ENCODE assay signal across 9 cellular contexts in genomic region chr2:109217362-109218086, GRCh38.
DNase-seq lines count a peak whose midpoint lies in the region; ATAC-seq lines count a peak whose summit lies in the region.
"Had no signal": no experiment of that assay in that cellular context is flagged by ENCODE, and none has a peak within 500 bp of the region (broad histone marks: within the 10 kb centered on the region; RNA-seq: fewer than 3 reads in every experiment).

No MANE protein-coding gene starts in this region.

- H3K27ac ChIP-seq in substantia nigra (ENCODE audit: low read depth, low read length, poor library complexity, severe bottlenecking) = peak overlapping the region; percentile 68

- no peaks in the 10 kb centered on the region for H3K36me3 Mint-ChIP-seq in activated T-cell treated with anti-CD3 and anti-CD28 coated beads, Interleukin-2, amount 50 U/mL, for 24 hours (ENCODE audit: low read depth)

- H3K4me3 Mint-ChIP-seq in activated T-cell treated with anti-CD3 and anti-CD28 coated beads, Interleukin-2, amount 50 U/mL, for 24 hours = peak overlapping the region; percentile 28

- H3K27me3 Mint-ChIP-seq in activated T-cell treated with anti-CD3 and anti-CD28 coated beads, Interleukin-2, amount 50 U/mL, for 24 hours = peaks cover 70% of the 10 kb centered on the region

- DNase-seq in activated T-cell treated with anti-CD3 and anti-CD28 coated beads, Interleukin-2, amount 50 U/mL, for 24 hours = no peak
- DNase-seq in activated T-cell treated with anti-CD3 and anti-CD28 coated beads, Interleukin-2, amount 50 U/mL, for 1 hour = no peak
- DNase-seq in SW480 (ENCODE audit: low spot score) = peak; percentile 72
- peak; percentile 81 for DNase-seq in fibroblast of peridontal ligament (ENCODE audit: extremely low read depth)
- peak in 2 of 49 donors; percentile 33 to 36 for DNase-seq in substantia nigra (lab: John Stamatoyannopoulos, UW)
- no peak for DNase-seq in SIG-M5 treated with dmso at 0.1 percent for 504 hours (lab: John Stamatoyannopoulos, UW; ENCODE audit: unreplicated experiment)
- DNase-seq: heart right ventricle had no signal

- H3K4me1 Mint-ChIP-seq in activated T-cell treated with anti-CD3 and anti-CD28 coated beads, Interleukin-2, amount 50 U/mL, for 24 hours (ENCODE audit: low read depth) = peaks cover 63% of the 10 kb centered on the region

- ATAC-seq in HG03045 (IDR thresholded peaks at IDR 0.05; ENCODE audit: unreplicated experiment) (no peak), HG02642 (IDR thresholded peaks at IDR 0.05; ENCODE audit: poor library complexity, unreplicated experiment) (no peak)

- peak overlapping the region; percentile 13 for H3K27ac Mint-ChIP-seq in activated T-cell treated with anti-CD3 and anti-CD28 coated beads, Interleukin-2, amount 50 U/mL, for 24 hours

- H3K9me3 Mint-ChIP-seq in activated T-cell treated with anti-CD3 and anti-CD28 coated beads, Interleukin-2, amount 50 U/mL, for 24 hours = no peaks in the 10 kb centered on the region

Comparison
In these comparisons a context has a peak if more than half of its experiments do, and no peak if none do; other contexts are left out.
1. DNase-seq: peak in SW480 (single experiment) and fibroblast of peridontal ligament (single experiment); none in activated T-cell treated with anti-CD3 and anti-CD28 coated beads, Interleukin-2, amount 50 U/mL, for 24 hours (single experiment), activated T-cell treated with anti-CD3 and anti-CD28 coated beads, Interleukin-2, amount 50 U/mL, for 1 hour (single experiment) and SIG-M5 treated with dmso at 0.1 percent for 504 hours (single experiment).